Comparison of ENCODE assay signal across 18 cellular contexts in genomic region chr10:60960031-60960430, GRCh38. TPM values are rescaled to one million over a fixed set of nuclear protein-coding genes. Genes with fewer than 3 reads are reported as not detected.
A peak's percentile ranks its signal among the peaks of the same experiment; 100 is the strongest.
DNase-seq lines count a peak whose midpoint lies in the region; ATAC-seq and TF ChIP-seq lines count a peak whose summit lies in the region.
"Had no signal": no experiment of that assay in that cellular context is flagged by ENCODE, and none has a peak within 500 bp of the region (broad histone marks: within the 10 kb centered on the region; RNA-seq: fewer than 3 reads in every experiment).

No MANE protein-coding gene starts in this region.

- H2AFZ ChIP-seq in SK-N-SH (ENCODE audit: low read depth), result no peak overlapping the region
- H2AFZ ChIP-seq in smooth muscle cell (ENCODE audit: low read depth), result no peak overlapping the region

- peak overlapping the region in 1 of 2 experiments; percentile 92; a peak in 3 of 4 replicates for H3K27ac ChIP-seq in SK-N-SH (ENCODE audit: low read depth in 2 of 2, low read length in 1 of 2)
- H3K27ac ChIP-seq in smooth muscle cell (ENCODE audit: low read depth), result peak overlapping the region; percentile 56
- H3K27ac ChIP-seq: 22Rv1; BLaER1 treated with 17β-estradiol and CSF1 and Interleukin-3, amounts not matched to agents 10 nM and 100 nM; C4-2B had no signal

- POLR2A ChIA-PET in SK-N-SH (lab: Yijun Ruan, JAX), result interaction anchor here (0.7 kb wide), 1 partner anchor 17 kb away, joined by 3 read pairs; no protein-coding TSS in a partner anchor

- H4K20me1 ChIP-seq in SK-N-SH (ENCODE audit: insufficient read depth) (no peaks in the 10 kb centered on the region), smooth muscle cell (ENCODE audit: low read depth) (no peaks in the 10 kb centered on the region)
- H4K20me1 ChIP-seq: BLaER1 treated with 17β-estradiol and CSF1 and Interleukin-3, amounts not matched to agents 10 nM and 100 nM had no signal

- DNase-seq in SK-N-SH (no peak), SK-N-DZ (ENCODE audit: low spot score) (peak; percentile 81), smooth muscle cell (lab: John Stamatoyannopoulos, UW; ENCODE audit: unreplicated experiment) (no peak), Ammon's horn (ENCODE audit: low spot score) (no peak), NCI-H1694 (lab: John Stamatoyannopoulos, UW) (no peak)
- DNase-seq: ACHN; Caco-2; Calu3; CD4-positive, alpha-beta T cell; CD8-positive, alpha-beta T cell; DMS79 treated with DMSO at 0.1 percent for 48 hours; GF-D8 had no signal

- no peak for TF ChIP-seq CTCF in SK-N-SH (IDR thresholded peaks at IDR 0.05)
- TF ChIP-seq CTCF in smooth muscle cell (IDR thresholded peaks at IDR 0.05; ENCODE audit: borderline replicate concordance, insufficient read depth, poor library complexity, severe bottlenecking), result no peak

- peaks cover 29% of the 10 kb centered on the region for H3F3A ChIP-seq in SK-N-SH (replicated peaks; ENCODE audit: insufficient read depth)
- H3F3A ChIP-seq in smooth muscle cell (ENCODE audit: low read depth), result peaks cover 36% of the 10 kb centered on the region

- H3K36me3 ChIP-seq in SK-N-SH (replicated peaks in 1 of 2; ENCODE audit: control insufficient read depth in 1 of 2, insufficient read depth in 2 of 2, low read length in 1 of 2) (no peaks in the 10 kb centered on the region), smooth muscle cell (ENCODE audit: low read depth) (no peaks in the 10 kb centered on the region)
- H3K36me3 ChIP-seq: BLaER1 treated with 17β-estradiol and CSF1 and Interleukin-3, amounts not matched to agents 10 nM and 100 nM had no signal

- no peaks in the 10 kb centered on the region for H3K9me3 ChIP-seq in SK-N-SH
- H3K9me3 ChIP-seq in smooth muscle cell (replicated peaks; ENCODE audit: low read depth), result no peaks in the 10 kb centered on the region
- H3K9me3 ChIP-seq: A549; BLaER1 treated with 17β-estradiol and CSF1 and Interleukin-3, amounts not matched to agents 10 nM and 100 nM; Caco-2 had no signal

- TF ChIP-seq RAD21 in SK-N-SH (IDR thresholded peaks at IDR 0.05; ENCODE audit: low read length), result no peak

- H3K9me2 ChIP-seq in SK-N-SH, result no peaks in the 10 kb centered on the region

- no peak for ATAC-seq in SK-N-SH treated with all-trans-retinoic acid at 6 μM for 48 hours
- ATAC-seq in HG03108 (IDR thresholded peaks at IDR 0.05; ENCODE audit: unreplicated experiment), result no peak
- ATAC-seq: A549; CD8-positive, alpha-beta T cell had no signal

- H3K79me2 ChIP-seq in SK-N-SH (ENCODE audit: insufficient read depth), result no peaks in the 10 kb centered on the region
- H3K79me2 ChIP-seq in smooth muscle cell (ENCODE audit: low read depth), result no peaks in the 10 kb centered on the region

- peaks cover 34 to 37% of the 10 kb centered on the region in 2 experiments for H3K4me1 ChIP-seq in SK-N-SH (ENCODE audit: control insufficient read depth in 1 of 2, insufficient read depth in 2 of 2, low read depth in 1 of 2, low read length in 1 of 2)
- peaks cover 34% of the 10 kb centered on the region for H3K4me1 ChIP-seq in smooth muscle cell (ENCODE audit: low read depth)

- peak in 1 of 2 experiments; percentile 52; a peak in 1 of 4 replicates for TF ChIP-seq EP300 in SK-N-SH (IDR thresholded peaks at IDR 0.05; ENCODE audit: borderline replicate concordance in 1 of 2, low read depth in 1 of 2, low read length in 1 of 2)

- H3K4me2 ChIP-seq in SK-N-SH, result no peak overlapping the region
- H3K4me2 ChIP-seq in smooth muscle cell, result no peak overlapping the region

- 75% methylated on average over 3 of the region's 3 CpGs for WGBS in SK-N-SH (ENCODE audit: low lambda C conversion rate)
- 88% methylated on average over 3 of the region's 3 CpGs for WGBS in smooth muscle cell (ENCODE audit: low lambda C conversion rate)

- H3K9ac ChIP-seq in SK-N-SH (no peak overlapping the region), smooth muscle cell (ENCODE audit: low read depth) (no peak overlapping the region)
- H3K9ac ChIP-seq: BLaER1 treated with 17β-estradiol and CSF1 and Interleukin-3, amounts not matched to agents 10 nM and 100 nM had no signal

- CTCF ChIA-PET in SK-N-SH (lab: Yijun Ruan, JAX), result interaction anchor here (0.5 to 5.1 kb wide), 4 partner anchors 7 to 478 kb away, joined by 3 to 25 read pairs (median 3); no protein-coding TSS in a partner anchor

- no peak overlapping the region for H3K4me3 ChIP-seq in SK-N-SH (ENCODE audit: low read depth in 2 of 2, low read length in 1 of 2)
- H3K4me3 ChIP-seq in smooth muscle cell, result no peak overlapping the region
- H3K4me3 ChIP-seq: A549; BLaER1 treated with 17β-estradiol and CSF1 and Interleukin-3, amounts not matched to agents 10 nM and 100 nM had no signal

- no peaks in the 10 kb centered on the region for H3K27me3 ChIP-seq in SK-N-SH (ENCODE audit: insufficient read depth)
- no peaks in the 10 kb centered on the region for H3K27me3 ChIP-seq in smooth muscle cell (ENCODE audit: low read depth)
- H3K27me3 ChIP-seq: BLaER1 treated with 17β-estradiol and CSF1 and Interleukin-3, amounts not matched to agents 10 nM and 100 nM had no signal

TF ChIP-seq in SK-N-SH treated with all-trans-retinoic acid at 6 μM for 48 hours, 23 proteins besides CTCF, POLR2A, EP300 and RAD21 (continues in another document):
- TF ChIP-seq GLIS3 (CRISPR knock-in tag; IDR thresholded peaks at IDR 0.05) (no peak), ZC3H10 (CRISPR knock-in tag; IDR thresholded peaks at IDR 0.05) (no peak), BACH2 (CRISPR knock-in tag; IDR thresholded peaks at IDR 0.05; ENCODE audit: borderline replicate concordance) (no peak), ARNTL (CRISPR knock-in tag; IDR thresholded peaks at IDR 0.05; ENCODE audit: borderline replicate concordance, low read depth) (no peak), ZNF8 (CRISPR knock-in tag; IDR thresholded peaks at IDR 0.05) (no peak), TCF4 (CRISPR knock-in tag; IDR thresholded peaks at IDR 0.05; ENCODE audit: borderline replicate concordance) (peak; percentile 79), TSHZ2 (CRISPR knock-in tag; IDR thresholded peaks at IDR 0.05) (peak; percentile 64)

TF ChIP-seq in SK-N-SH, 30 proteins besides CTCF, POLR2A, EP300 and RAD21:
- TF ChIP-seq JUND (IDR thresholded peaks at IDR 0.05), result no peak
- TF ChIP-seq TCF12 (IDR thresholded peaks at IDR 0.05), result no peak
- TF ChIP-seq USF1 (IDR thresholded peaks at IDR 0.05; ENCODE audit: borderline replicate concordance, low read depth), result no peak
- no peak for TF ChIP-seq PBX3 (IDR thresholded peaks at IDR 0.05)
- TF ChIP-seq MXI1 (IDR thresholded peaks at IDR 0.05; ENCODE audit: low read depth, low read length), result no peak; the same call in 1 of the 2 replicates
- no peak for TF ChIP-seq SMC3 (IDR thresholded peaks at IDR 0.05; ENCODE audit: low read depth, low read length)
- TF ChIP-seq RFX5 (IDR thresholded peaks at IDR 0.05; ENCODE audit: low read length), result no peak
- TF ChIP-seq TEAD4 (IDR thresholded peaks at IDR 0.05; ENCODE audit: borderline replicate concordance, insufficient read depth), result no peak
- TF ChIP-seq TAF1 (IDR thresholded peaks at IDR 0.05; ENCODE audit: borderline replicate concordance, low read depth, low read length), result no peak
- TF ChIP-seq SIN3A (IDR thresholded peaks at IDR 0.05; ENCODE audit: borderline replicate concordance, low read depth, low read length), result no peak
- no peak for TF ChIP-seq MAX (IDR thresholded peaks at IDR 0.05; ENCODE audit: low read depth)
- no peak for TF ChIP-seq FOXJ3 (CRISPR knock-in tag; IDR thresholded peaks at IDR 0.05)
- no peak for TF ChIP-seq FOXM1 (IDR thresholded peaks at IDR 0.05; ENCODE audit: low read depth)
- TF ChIP-seq MEF2A (IDR thresholded peaks at IDR 0.05; ENCODE audit: borderline replicate concordance, low read depth), result no peak

RNA-seq across cellular contexts. Expression of gene RHOBTB1, which starts 16.0 kb away (rescaled TPM):
- polyA plus RNA-seq in SK-N-SH (2012; rRNA removed) (10.5 and 13.8 TPM in 2 replicates), smooth muscle cell (33.7 and 36.2 TPM in 2 replicates)
- polyA plus RNA-seq in SK-N-SH (2012; cell fraction: cytosol; rRNA removed), result 12.5 and 12.6 TPM in 2 replicates
- 9.5 and 18.9 TPM in 2 replicates for polyA plus RNA-seq in SK-N-SH (2012; cell fraction: nucleus; rRNA removed)
- 41.8 and 48.5 TPM in 2 replicates for polyA plus RNA-seq in SK-N-DZ (2014; cell fraction: cytosol; rRNA removed)
- polyA plus RNA-seq in SK-N-DZ (2014; cell fraction: nucleus; rRNA removed), result 66.6 and 67.1 TPM in 2 replicates
- total RNA-seq in smooth muscle cell, result 49.1 and 77.0 TPM in 2 replicates
- total RNA-seq: CD4-positive, alpha-beta T cell; CD8-positive, alpha-beta T cell had no signal
